Comparison of ENCODE assay signal across 31 cellular contexts in the genomic region with DNA sequence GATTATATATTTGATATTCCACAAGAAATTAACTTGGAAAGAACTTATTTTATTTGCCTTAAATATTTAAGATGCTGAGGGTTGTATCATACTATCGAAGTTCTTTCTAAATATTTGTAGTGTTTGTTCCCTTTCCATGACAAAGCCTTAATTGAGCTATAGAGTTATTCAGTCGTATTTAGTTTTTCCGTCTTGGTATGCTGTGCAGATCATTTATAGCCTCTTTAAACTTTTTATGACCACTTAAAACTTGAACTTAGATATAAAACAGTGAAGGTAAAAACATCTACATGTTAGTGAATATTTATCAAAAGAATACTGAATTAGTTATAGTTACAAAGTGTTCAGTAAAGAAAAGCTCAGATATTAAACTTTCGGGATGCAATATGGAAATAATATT.
"Had no signal": no experiment of that assay in that cellular context is flagged by ENCODE, and none has a peak within 500 bp of the region (broad histone marks: within the 10 kb centered on the region; RNA-seq: fewer than 3 reads in every experiment).

No MANE protein-coding gene starts in this region.

- H3K9me3 ChIP-seq: ascending aorta, breast epithelium, gastrocnemius medialis, heart left ventricle had no signal

- H3K4me3 Mint-ChIP-seq: activated CD4-positive, alpha-beta memory T cell treated with anti-CD3 and anti-CD28 coated beads, Interleukin-2, amount 10 ng/mL, durations not matched to agents 7 days and 5 days; activated CD4-positive, alpha-beta T cell treated with anti-CD3 and anti-CD28 coated beads, Interleukin-2, amount 10 ng/mL, durations not matched to agents 7 days and 5 days; activated naive CD4-positive, alpha-beta T cell treated with anti-CD3 and anti-CD28 coated beads, Interleukin-2, amount 10 ng/mL, durations not matched to agents 7 days and 5 days; activated naive CD8-positive, alpha-beta T cell treated with anti-CD3 and anti-CD28 coated beads, Interleukin-2, amount 10 ng/mL, durations not matched to agents 7 days and 5 days; activated T-cell treated with anti-CD3 and anti-CD28 coated beads, Interleukin-2, amount 50 U/mL, for 24 hours; activated T-cell treated with anti-CD3 and anti-CD28 coated beads, Interleukin-2, amount 50 U/mL, for 72 hours; brain; dendritic cell treated with granulocyte-macrophage colony-stimulating factor and Interleukin-4, amounts not matched to agents 40 ng/mL and 50 ng/mL, for 4 days; endodermal cell; T-helper 17 cell; WTC11 had no signal

- H3K27me3 ChIP-seq: ascending aorta, breast epithelium, cardiac muscle cell, dorsolateral prefrontal cortex, gastrocnemius medialis, heart left ventricle had no signal

- H3K27ac Mint-ChIP-seq: activated CD4-positive, alpha-beta memory T cell treated with anti-CD3 and anti-CD28 coated beads, Interleukin-2, amount 10 ng/mL, durations not matched to agents 7 days and 5 days; activated CD4-positive, alpha-beta T cell treated with anti-CD3 and anti-CD28 coated beads, Interleukin-2, amount 10 ng/mL, durations not matched to agents 7 days and 5 days; activated naive CD4-positive, alpha-beta T cell treated with anti-CD3 and anti-CD28 coated beads, Interleukin-2, amount 10 ng/mL, durations not matched to agents 7 days and 5 days; activated naive CD4-positive, alpha-beta T cell treated with anti-CD3 and anti-CD28 coated beads, Interleukin-2, amount 50 U/mL, for 72 hours; activated naive CD8-positive, alpha-beta T cell treated with anti-CD3 and anti-CD28 coated beads, Interleukin-2, amount 10 ng/mL, durations not matched to agents 7 days and 5 days; activated T-cell treated with anti-CD3 and anti-CD28 coated beads, Interleukin-2, amount 50 U/mL, for 24 hours; activated T-cell treated with anti-CD3 and anti-CD28 coated beads, Interleukin-2, amount 50 U/mL, for 72 hours; brain; dendritic cell treated with granulocyte-macrophage colony-stimulating factor and Interleukin-4, amounts not matched to agents 40 ng/mL and 50 ng/mL, for 4 days; endodermal cell had no signal

- H3K36me3 ChIP-seq: ascending aorta, breast epithelium, cardiac muscle cell, gastrocnemius medialis, heart left ventricle had no signal

- H3K27ac ChIP-seq: ascending aorta, breast epithelium, cardiac muscle cell, coronary artery, dorsolateral prefrontal cortex, gastrocnemius medialis, heart left ventricle had no signal

- H3K4me3 ChIP-seq: ascending aorta, breast epithelium, cardiac muscle cell, coronary artery, dorsolateral prefrontal cortex, gastrocnemius medialis, heart left ventricle had no signal

- H3K4me1 ChIP-seq: breast epithelium had no signal

- H3K27me3 Mint-ChIP-seq: activated CD4-positive, alpha-beta memory T cell treated with anti-CD3 and anti-CD28 coated beads, Interleukin-2, amount 10 ng/mL, durations not matched to agents 7 days and 5 days; activated CD4-positive, alpha-beta T cell treated with anti-CD3 and anti-CD28 coated beads, Interleukin-2, amount 10 ng/mL, durations not matched to agents 7 days and 5 days; activated naive CD4-positive, alpha-beta T cell treated with anti-CD3 and anti-CD28 coated beads, Interleukin-2, amount 10 ng/mL, durations not matched to agents 7 days and 5 days; activated naive CD8-positive, alpha-beta T cell treated with anti-CD3 and anti-CD28 coated beads, Interleukin-2, amount 10 ng/mL, durations not matched to agents 7 days and 5 days; activated T-cell treated with anti-CD3 and anti-CD28 coated beads, Interleukin-2, amount 50 U/mL, for 24 hours; brain; dendritic cell treated with granulocyte-macrophage colony-stimulating factor and Interleukin-4, amounts not matched to agents 40 ng/mL and 50 ng/mL, for 4 days; T-helper 17 cell had no signal

- H3K36me3 Mint-ChIP-seq: activated naive CD4-positive, alpha-beta T cell treated with anti-CD3 and anti-CD28 coated beads, Interleukin-2, amount 50 U/mL, for 72 hours; brain; WTC11 had no signal

- H3K9me3 Mint-ChIP-seq: activated CD4-positive, alpha-beta memory T cell treated with anti-CD3 and anti-CD28 coated beads, Interleukin-2, amount 10 ng/mL, durations not matched to agents 7 days and 5 days; activated naive CD4-positive, alpha-beta T cell treated with anti-CD3 and anti-CD28 coated beads, Interleukin-2, amount 10 ng/mL, durations not matched to agents 7 days and 5 days; activated T-cell treated with anti-CD3 and anti-CD28 coated beads, Interleukin-2, amount 50 U/mL, for 72 hours; brain; dendritic cell treated with granulocyte-macrophage colony-stimulating factor and Interleukin-4, amounts not matched to agents 40 ng/mL and 50 ng/mL, for 4 days; endodermal cell; WTC11 had no signal

- DNase-seq: activated CD4-positive, alpha-beta memory T cell treated with anti-CD3 and anti-CD28 coated beads, Interleukin-2, amount 10 ng/mL, durations not matched to agents 7 days and 5 days; activated CD4-positive, alpha-beta T cell treated with anti-CD3 and anti-CD28 coated beads for 1 hour; activated CD4-positive, alpha-beta T cell treated with anti-CD3 and anti-CD28 coated beads for 4 hours; activated CD4-positive, alpha-beta T cell treated with anti-CD3 and anti-CD28 coated beads, Interleukin-2, amount 10 ng/mL, durations not matched to agents 7 days and 5 days; activated CD4-positive, alpha-beta T cell treated with anti-CD3 and anti-CD28 coated beads, Interleukin-2, amount 50 U/mL, for 4 hours; activated CD8-positive, alpha-beta memory T cell treated with anti-CD3 and anti-CD28 coated beads, Interleukin-2, amount 50 U/mL, for 48 hours; activated gamma-delta T cell; activated naive CD4-positive, alpha-beta T cell; activated naive CD4-positive, alpha-beta T cell treated with anti-CD3 and anti-CD28 coated beads, Interleukin-2, amount 10 ng/mL, durations not matched to agents 7 days and 5 days; activated naive CD8-positive, alpha-beta T cell treated with anti-CD3 and anti-CD28 coated beads, Interleukin-2, amount 10 ng/mL, durations not matched to agents 7 days and 5 days; activated T-cell treated with anti-CD3 and anti-CD28 coated beads for 4 hours; activated T-cell treated with anti-CD3 and anti-CD28 coated beads, Interleukin-2, amount 50 U/mL, for 24 hours; activated T-cell treated with anti-CD3 and anti-CD28 coated beads, Interleukin-2, amount 50 U/mL, for 72 hours; central memory CD4-positive, alpha-beta T cell; dorsolateral prefrontal cortex; effector memory CD4-positive, alpha-beta T cell; endodermal cell; foreskin fibroblast; gastrocnemius medialis; glutamatergic neuron; heart left ventricle; T-helper 17 cell had no signal

- ATAC-seq: activated naive CD4-positive, alpha-beta T cell treated with anti-CD3 and anti-CD28 coated beads, Interleukin-2, amount 50 U/mL, for 72 hours; activated T-cell treated with anti-CD3 and anti-CD28 coated beads, Interleukin-2, amount 50 U/mL, for 72 hours; esophagus mucosa; gastrocnemius medialis; heart left ventricle; T-helper 17 cell; WTC11 had no signal
